Comparison of ENCODE assay signal across 13 cellular contexts in the genomic region with DNA sequence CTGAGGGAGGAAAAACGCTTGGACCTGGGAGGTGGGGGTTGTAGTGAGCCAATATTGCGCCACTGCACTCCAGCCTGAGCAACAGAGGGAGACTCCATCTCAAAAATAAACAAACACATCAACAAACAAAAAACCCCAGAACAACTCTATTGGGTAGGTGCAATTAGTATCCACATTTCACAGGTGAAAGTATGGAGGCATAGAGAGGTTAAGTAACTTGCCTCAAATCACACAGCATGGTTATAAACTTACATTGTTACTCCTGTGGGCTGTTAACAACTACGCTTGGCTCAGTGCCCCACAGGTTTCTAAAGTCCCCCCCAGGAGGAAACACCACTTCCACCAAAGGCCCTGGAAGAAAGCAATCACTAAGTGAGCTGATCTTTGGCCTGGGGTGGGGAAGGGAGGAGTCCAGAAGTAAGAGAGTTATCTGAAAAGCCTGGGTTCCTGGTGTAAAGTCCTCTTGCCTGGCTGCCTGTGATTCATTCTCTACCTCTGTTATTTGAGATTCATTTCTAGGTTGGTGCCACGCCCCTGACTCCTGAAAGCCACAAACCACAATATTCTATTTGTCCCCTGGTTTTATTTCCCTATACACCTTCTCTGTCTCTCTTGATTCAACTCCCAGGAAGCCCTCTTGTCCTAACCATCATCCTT.
DNase-seq lines count a peak whose midpoint lies in the region; ATAC-seq and TF ChIP-seq lines count a peak whose summit lies in the region.
"Had no signal": no experiment of that assay in that cellular context is flagged by ENCODE, and none has a peak within 500 bp of the region (broad histone marks: within the 10 kb centered on the region; RNA-seq: fewer than 3 reads in every experiment).

No MANE protein-coding gene starts in this region.

- no peak overlapping the region for H3K27ac ChIP-seq in right cardiac atrium (ENCODE audit: low read length)
- peak overlapping the region; percentile 72 for H3K27ac ChIP-seq in epithelial cell of prostate
- H3K27ac ChIP-seq: thoracic aorta had no signal

- H3K36me3 Mint-ChIP-seq in type B pancreatic cell = no peaks in the 10 kb centered on the region

- no peak overlapping the region for H3K4me3 ChIP-seq in right cardiac atrium (ENCODE audit: low read length)
- H3K4me3 ChIP-seq: thoracic aorta had no signal

- DNase-seq in Right ventricle myocardium superior (no peak), right cardiac atrium (no peak), RPMI7951 (ENCODE audit: low read depth) (peak; percentile 16), epithelial cell of prostate (ENCODE audit: low read depth, low spot score) (peak; percentile 55), type B pancreatic cell (ENCODE audit: extremely low spot score, unreplicated experiment) (no peak), amniotic stem cell (lab: John Stamatoyannopoulos, UW) (no peak), NCI-H1930 (lab: John Stamatoyannopoulos, UW) (no peak), DMS53 (lab: John Stamatoyannopoulos, UW) (no peak)
- DNase-seq: COR-L47; MV-4-11; OCI-M1; stimulated activated CD4-positive, alpha-beta T cell treated with anti-CD3 and anti-CD28 coated beads, Interleukin-4, amount 100 ng/mL, for 24 hours had no signal

- 92% methylated on average over 4 of the region's 4 CpGs for WGBS in right cardiac atrium

- no peaks in the 10 kb centered on the region for H3K9me3 ChIP-seq in right cardiac atrium (ENCODE audit: control insufficient read depth, low read length)
- H3K9me3 ChIP-seq: thoracic aorta had no signal

- intact Hi-C loops in Right ventricle myocardium superior (cut with DNase I) = loop anchor here (5.0 kb wide), 1 partner anchor 192 kb away; no protein-coding TSS in a partner anchor
- intact Hi-C loops in right cardiac atrium (cut with DNase I) = loop anchor here in 3 of 4 donors (10.0 kb wide), 2 partner anchors 70 to 190 kb away; no protein-coding TSS in a partner anchor

- H3K4me1 ChIP-seq in right cardiac atrium (ENCODE audit: control insufficient read depth, insufficient read depth, low read length) = peaks cover 8% of the 10 kb centered on the region

- H3K27me3 ChIP-seq in right cardiac atrium (ENCODE audit: control insufficient read depth, insufficient read depth) = no peaks in the 10 kb centered on the region

- H3K4me3 Mint-ChIP-seq in type B pancreatic cell = peak overlapping the region; percentile 1

- no peaks in the 10 kb centered on the region for H3K9me3 Mint-ChIP-seq in type B pancreatic cell

- ATAC-seq in Right ventricle myocardium superior (ENCODE audit: poor library complexity) (peak; percentile 15), right cardiac atrium (no peak)

- peaks cover 29% of the 10 kb centered on the region for H3K4me1 Mint-ChIP-seq in type B pancreatic cell (ENCODE audit: unreplicated experiment)

- no peak for TF ChIP-seq CTCF in type B pancreatic cell (conservative IDR thresholded peaks at IDR 0.05)

- H3K27me3 Mint-ChIP-seq in type B pancreatic cell = peaks cover 5% of the 10 kb centered on the region

- H3K27ac Mint-ChIP-seq in type B pancreatic cell = peak overlapping the region; percentile 74

Comparison
In these comparisons a context has a peak if more than half of its experiments do, and no peak if none do; other contexts are left out.
1. DNase-seq: peak in RPMI7951 (single experiment) and epithelial cell of prostate (single experiment); none in Right ventricle myocardium superior (single experiment), right cardiac atrium (0 of 3), type B pancreatic cell (single experiment), amniotic stem cell (single experiment), NCI-H1930 (0 of 2) and DMS53 (single experiment).